In the genomic region with DNA sequence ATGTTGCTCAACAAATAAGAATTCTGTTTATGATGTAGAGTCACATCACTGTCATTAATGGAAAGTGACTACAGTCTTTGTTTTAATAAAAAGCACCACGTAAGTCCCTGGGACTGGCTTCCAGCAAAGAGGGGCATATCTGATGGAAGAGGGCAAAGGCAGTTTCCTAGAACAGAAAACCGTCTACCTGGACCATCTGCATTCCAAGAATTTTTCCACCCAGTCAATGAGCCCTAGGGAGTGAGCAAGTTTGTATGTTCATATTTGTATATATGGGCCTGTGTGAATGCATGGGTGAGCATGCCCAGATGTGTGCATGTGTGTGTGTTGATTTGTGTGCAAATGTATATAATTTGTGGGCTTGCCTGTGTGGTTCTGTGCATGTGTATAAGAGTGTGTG, we compare ENCODE assay signal across 1 cellular context.
TF ChIP-seq lines count a peak whose summit lies in the region.

No MANE protein-coding gene starts in this region.

TF ChIP-seq in GM23338, 12 proteins besides CTCF, POLR2A, EP300 and RAD21 (continued from another document):
- TF ChIP-seq, protein P1, sequence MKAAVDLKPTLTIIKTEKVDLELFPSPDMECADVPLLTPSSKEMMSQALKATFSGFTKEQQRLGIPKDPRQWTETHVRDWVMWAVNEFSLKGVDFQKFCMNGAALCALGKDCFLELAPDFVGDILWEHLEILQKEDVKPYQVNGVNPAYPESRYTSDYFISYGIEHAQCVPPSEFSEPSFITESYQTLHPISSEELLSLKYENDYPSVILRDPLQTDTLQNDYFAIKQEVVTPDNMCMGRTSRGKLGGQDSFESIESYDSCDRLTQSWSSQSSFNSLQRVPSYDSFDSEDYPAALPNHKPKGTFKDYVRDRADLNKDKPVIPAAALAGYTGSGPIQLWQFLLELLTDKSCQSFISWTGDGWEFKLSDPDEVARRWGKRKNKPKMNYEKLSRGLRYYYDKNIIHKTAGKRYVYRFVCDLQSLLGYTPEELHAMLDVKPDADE (IDR thresholded peaks at IDR 0.05): no peak
- TF ChIP-seq ZNF114 (CRISPR knock-in tag; IDR thresholded peaks at IDR 0.05): no peak
- no peak for TF ChIP-seq ZNF462 (CRISPR knock-in tag; IDR thresholded peaks at IDR 0.05)
- TF ChIP-seq CREB1 (CRISPR knock-in tag; IDR thresholded peaks at IDR 0.05; ENCODE audit: low read depth): no peak
TF ChIP-seq in GM23338: peak in this region for 0.
